In the genomic region with DNA sequence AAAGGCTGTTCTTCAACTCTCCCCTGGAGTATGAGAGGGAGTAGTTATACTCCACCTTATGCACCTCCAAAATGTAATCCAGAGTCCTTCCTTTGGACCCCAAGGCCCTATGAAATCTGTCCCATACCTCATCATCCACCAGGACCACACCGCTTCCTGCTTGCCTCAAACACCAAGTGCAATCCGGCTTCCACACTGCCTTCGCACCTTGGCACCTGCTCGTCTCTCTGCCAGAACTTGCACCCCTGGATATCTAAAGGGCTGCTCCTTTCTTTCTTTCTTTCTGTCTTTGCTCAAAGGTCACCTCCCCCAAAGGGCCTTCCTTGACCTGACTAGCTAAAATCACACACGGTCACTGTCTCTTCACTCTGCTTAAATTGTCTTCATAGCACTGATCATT, we compare ENCODE assay signal across 6 cellular contexts.
"Had no signal": no experiment of that assay in that cellular context is flagged by ENCODE, and none has a peak within 500 bp of the region (broad histone marks: within the 10 kb centered on the region; RNA-seq: fewer than 3 reads in every experiment).

No MANE protein-coding gene starts in this region.

- DNase-seq: GDM1, GF-D8 had no signal

- FAIRE-seq: GM12878, GM12891, GM12892, GM18507 had no signal

- ATAC-seq: GM12878 had no signal

- H3K4me3 ChIP-seq: GM12878 had no signal
